ENCODE assay signal across 8 cellular contexts in genomic region chr19:1237754-1238372, GRCh38. TPM values are rescaled to one million over a fixed set of nuclear protein-coding genes. Genes with fewer than 3 reads are reported as not detected.
DNase-seq lines count a peak whose midpoint lies in the region; ATAC-seq, FAIRE-seq and TF ChIP-seq lines count a peak whose summit lies in the region.

A gene with protein sequence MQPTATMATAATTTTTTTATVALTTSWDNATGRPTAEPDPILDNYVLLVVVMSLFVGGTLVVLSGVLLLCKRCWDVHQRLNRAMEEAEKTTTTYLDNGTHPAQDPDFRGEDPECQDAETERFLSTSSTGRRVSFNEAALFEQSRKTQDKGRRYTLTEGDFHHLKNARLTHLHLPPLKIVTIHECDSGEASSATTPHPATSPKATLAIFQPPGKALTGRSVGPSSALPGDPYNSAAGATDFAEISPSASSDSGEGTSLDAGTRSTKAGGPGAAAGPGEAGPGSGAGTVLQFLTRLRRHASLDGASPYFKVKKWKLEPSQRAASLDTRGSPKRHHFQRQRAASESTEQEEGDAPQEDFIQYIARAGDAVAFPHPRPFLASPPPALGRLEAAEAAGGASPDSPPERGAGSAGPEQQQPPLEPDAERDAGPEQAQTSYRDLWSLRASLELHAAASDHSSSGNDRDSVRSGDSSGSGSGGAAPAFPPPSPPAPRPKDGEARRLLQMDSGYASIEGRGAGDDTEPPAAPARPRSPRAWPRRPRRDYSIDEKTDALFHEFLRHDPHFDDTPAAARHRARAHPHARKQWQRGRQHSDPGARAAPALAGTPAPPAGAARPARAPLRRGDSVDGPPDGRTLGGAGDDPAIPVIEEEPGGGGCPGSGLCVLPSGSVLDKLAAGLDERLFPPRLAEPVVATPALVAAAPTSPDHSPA (minus strand): TSS chr19:1238005. CDS start chr19:1236100, 1,905 bp downstream.

- H3K4me2 ChIP-seq in astrocyte (ENCODE audit: low read length): peak within 1 kb of the TSS; percentile 97

- no peak for ATAC-seq in GM21447 (IDR thresholded peaks at IDR 0.05; ENCODE audit: unreplicated experiment)

- H3K4me1 ChIP-seq in astrocyte (ENCODE audit: insufficient read depth, low read length) (peaks cover 30% of the 10 kb centered on the region), iPS-20b (ENCODE audit: insufficient read depth, low read length) (no peaks in the 10 kb centered on the region), stomach (peaks cover 47 to 78% (median 73%) of the 10 kb centered on the region in 4 donors)

- H3K27me3 ChIP-seq in astrocyte (ENCODE audit: insufficient read depth, low read length) (no peaks in the 10 kb centered on the region), iPS-20b (ENCODE audit: insufficient read depth, low read length) (no peaks in the 10 kb centered on the region; the same call in 1 of the 2 replicates), stomach (peaks cover 0 to 33% (median 11%) of the 10 kb centered on the region in 3 donors)

- intact Hi-C loops in stomach (cut with DNase I; ENCODE audit: low total_unique reads): no loop called here

- H3K36me3 ChIP-seq in astrocyte (ENCODE audit: insufficient read depth, low read length): peaks cover 3% of the 10 kb centered on the region
- H3K36me3 ChIP-seq in iPS-20b (ENCODE audit: insufficient read depth, low read depth, low read length): peaks cover 22% of the 10 kb centered on the region
- H3K36me3 ChIP-seq in stomach: peaks cover 0 to 6% (median 0%) of the 10 kb centered on the region in 4 donors

- FAIRE-seq in astrocyte (lab: Jason Lieb, UNC): no peak

- peak within 1 kb of the TSS; percentile 79 for H3K9ac ChIP-seq in astrocyte (ENCODE audit: low read length)
- H3K9ac ChIP-seq in iPS-20b (ENCODE audit: low read depth, low read length): peak within 1 kb of the TSS; percentile 65; the same call in 1 of the 2 replicates

- H2AFZ ChIP-seq in astrocyte (ENCODE audit: low read depth, low read length): peak within 1 kb of the TSS; percentile 63

- peaks cover 23% of the 10 kb centered on the region for H3K79me2 ChIP-seq in astrocyte (ENCODE audit: insufficient read depth, low read length)

- peaks cover 41% of the 10 kb centered on the region for H4K20me1 ChIP-seq in astrocyte (ENCODE audit: insufficient read depth, low read length)

- TF ChIP-seq POLR2A in stomach (IDR thresholded peaks at IDR 0.05): no peak

- DNase-seq in EL (peak; percentile 56), LoVo (ENCODE audit: low spot score) (peak; percentile 57), astrocyte (ENCODE audit: low read depth) (no peak), stomach (no peak), cerebellar nuclear complex (lab: John Stamatoyannopoulos, UW) (no peak)
- no peak for DNase-seq in NK-92 treated with Interleukin-12 subunit alpha and Interleukin-12 subunit beta, amount 100 ng/mL, for 24 hours (lab: John Stamatoyannopoulos, UW)

- H3K27ac ChIP-seq in astrocyte (ENCODE audit: low read depth, low read length): no peak within 1 kb of the TSS
- H3K27ac ChIP-seq in iPS-20b (ENCODE audit: low read length): no peak within 1 kb of the TSS
- peak within 1 kb of the TSS in 4 of 5 donors; percentile 29 to 100 (median 95) for H3K27ac ChIP-seq in stomach

- H3K4me3 Mint-ChIP-seq in astrocyte (ENCODE audit: unreplicated experiment): peak within 1 kb of the TSS; percentile 81

- no peak for TF ChIP-seq EP300 in stomach (IDR thresholded peaks at IDR 0.05)

- H3K4me3 ChIP-seq in astrocyte (ENCODE audit: insufficient read depth, low read depth, low read length) (peak within 1 kb of the TSS; percentile 68), iPS-20b (ENCODE audit: low read length) (peak within 1 kb of the TSS; percentile 74; the same call in 1 of the 2 replicates), stomach (peak within 1 kb of the TSS; percentile 42 to 66 (median 56))

- H3K36me3 Mint-ChIP-seq in astrocyte (ENCODE audit: low read depth, unreplicated experiment): no peaks in the 10 kb centered on the region

- H3K9me3 ChIP-seq in astrocyte (ENCODE audit: insufficient read depth, low read depth, low read length): no peaks in the 10 kb centered on the region
- no peaks in the 10 kb centered on the region for H3K9me3 ChIP-seq in iPS-20b (ENCODE audit: insufficient read depth, low read depth, low read length)
- H3K9me3 ChIP-seq in stomach: no peaks in the 10 kb centered on the region

- H3K27ac Mint-ChIP-seq in astrocyte (ENCODE audit: unreplicated experiment): peak within 1 kb of the TSS; percentile 77

- no peaks in the 10 kb centered on the region for H3K9me3 Mint-ChIP-seq in astrocyte (ENCODE audit: unreplicated experiment)

- WGBS in stomach, 5 donors: 0 to 3% (median 1%) methylated on average over 12 to 86 of the region's 87 CpGs

- TF ChIP-seq CTCF in astrocyte (IDR thresholded peaks at IDR 0.05; ENCODE audit: insufficient read depth, low read depth, low read length): no peak
- TF ChIP-seq CTCF in stomach (IDR thresholded peaks at IDR 0.05): no peak

- H3K27me3 Mint-ChIP-seq in astrocyte (ENCODE audit: low read depth, unreplicated experiment): no peaks in the 10 kb centered on the region

- H3K4me1 Mint-ChIP-seq in astrocyte (ENCODE audit: low read depth, unreplicated experiment): peaks cover 4% of the 10 kb centered on the region

RNA-seq across cellular contexts. Expression of the gene that starts here (rescaled TPM):
- total RNA-seq in astrocyte (18.8 and 19.8 TPM in 2 replicates), stomach (1 to 10 TPM in 2 of 5 donors, not detected in 3; 1.3 to 8.9 TPM)
- polyA plus RNA-seq in stomach: under 1 TPM in 2 of 3 donors, not detected in 1; 0.19 to 0.28 TPM

Comparison
In these comparisons a context has a peak if more than half of its experiments do, and no peak if none do; other contexts are left out.
1. DNase-seq: peak in EL (single experiment) and LoVo (single experiment); none in astrocyte (single experiment), stomach (single experiment), cerebellar nuclear complex (0 of 2) and NK-92 treated with Interleukin-12 subunit alpha and Interleukin-12 subunit beta, amount 100 ng/mL, for 24 hours (single experiment).
2. H3K27ac ChIP-seq: peak in stomach (4 of 5); none in astrocyte (single experiment) and iPS-20b (single experiment).
3. Peak in every context shown above with its lines, with median percentiles within 50 percentile points of each other: H3K4me3 ChIP-seq.